Comparison of ENCODE assay signal across 16 cellular contexts in the genomic region with DNA sequence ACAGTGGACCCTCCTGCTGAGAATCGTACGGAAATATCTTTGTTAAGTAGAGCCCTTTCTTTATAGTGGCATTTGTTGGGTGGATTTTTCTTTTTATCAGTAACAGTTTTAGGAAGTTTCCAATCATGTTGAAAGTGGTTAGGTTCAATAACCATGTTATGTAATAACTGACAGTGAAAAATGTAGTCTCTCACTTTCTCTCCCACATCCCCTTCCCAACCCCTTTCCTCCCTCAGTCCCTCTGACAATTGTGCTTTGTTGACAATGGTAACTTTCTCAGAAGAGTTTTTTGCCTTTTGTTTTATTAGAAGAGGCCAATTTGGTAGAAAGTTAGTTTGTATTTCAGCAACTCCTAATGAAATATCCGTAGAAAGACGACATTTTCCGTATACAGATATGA.
A peak's percentile ranks its signal among the peaks of the same experiment; 100 is the strongest.
DNase-seq lines count a peak whose midpoint lies in the region; ATAC-seq lines count a peak whose summit lies in the region.
"Had no signal": no experiment of that assay in that cellular context is flagged by ENCODE, and none has a peak within 500 bp of the region (broad histone marks: within the 10 kb centered on the region; RNA-seq: fewer than 3 reads in every experiment).

No MANE protein-coding gene starts in this region.

- H3K4me3 Mint-ChIP-seq in stimulated activated naive CD8-positive, alpha-beta T cell treated with anti-CD3 and anti-CD28 coated beads, Interleukin-15, amount 100 ng/mL, for 72 hours, result no peak overlapping the region
- H3K4me3 Mint-ChIP-seq: CD4-positive, CD25-positive, alpha-beta regulatory T cell had no signal

- H3K9me3 ChIP-seq in neuron (ENCODE audit: low read length), result no peaks in the 10 kb centered on the region
- H3K9me3 ChIP-seq: BLaER1 treated with 17β-estradiol and CSF1 and Interleukin-3, amounts not matched to agents 10 nM and 100 nM had no signal

- H3K9me3 Mint-ChIP-seq in stimulated activated naive CD8-positive, alpha-beta T cell treated with anti-CD3 and anti-CD28 coated beads, Interleukin-15, amount 100 ng/mL, for 72 hours, result no peaks in the 10 kb centered on the region
- H3K9me3 Mint-ChIP-seq: CD4-positive, CD25-positive, alpha-beta regulatory T cell had no signal

- no peak overlapping the region for H3K4me3 ChIP-seq in neuron (ENCODE audit: low read length)
- H3K4me3 ChIP-seq: BLaER1 treated with 17β-estradiol and CSF1 and Interleukin-3, amounts not matched to agents 10 nM and 100 nM; GM12878 had no signal

- H2AFZ ChIP-seq in neuron (ENCODE audit: low read depth, low read length), result peak overlapping the region; percentile 61

- H3K27ac ChIP-seq in caudate nucleus (ENCODE audit: low read depth, low read length), result peak overlapping the region; percentile 69
- H3K27ac ChIP-seq: BLaER1 treated with 17β-estradiol and CSF1 and Interleukin-3, amounts not matched to agents 10 nM and 100 nM; HL-60 had no signal

- H3K27me3 ChIP-seq in neuron (ENCODE audit: insufficient read depth, low read length), result no peaks in the 10 kb centered on the region
- H3K27me3 ChIP-seq: BLaER1 treated with 17β-estradiol and CSF1 and Interleukin-3, amounts not matched to agents 10 nM and 100 nM had no signal

- H3K27ac Mint-ChIP-seq in stimulated activated naive CD8-positive, alpha-beta T cell treated with anti-CD3 and anti-CD28 coated beads, Interleukin-15, amount 100 ng/mL, for 72 hours, result no peak overlapping the region
- H3K27ac Mint-ChIP-seq: CD4-positive, CD25-positive, alpha-beta regulatory T cell had no signal

- peaks cover 22% of the 10 kb centered on the region for H3K4me1 ChIP-seq in neuron (ENCODE audit: insufficient read depth, low read length)
- H3K4me1 ChIP-seq: BLaER1 treated with 17β-estradiol and CSF1 and Interleukin-3, amounts not matched to agents 10 nM and 100 nM had no signal

- H3K36me3 ChIP-seq in neuron (ENCODE audit: insufficient read depth, low read length), result no peaks in the 10 kb centered on the region
- H3K36me3 ChIP-seq: BLaER1 treated with 17β-estradiol and CSF1 and Interleukin-3, amounts not matched to agents 10 nM and 100 nM had no signal

- H3K4me1 Mint-ChIP-seq in stimulated activated naive CD8-positive, alpha-beta T cell treated with anti-CD3 and anti-CD28 coated beads, Interleukin-15, amount 100 ng/mL, for 72 hours, result no peaks in the 10 kb centered on the region
- H3K4me1 Mint-ChIP-seq: CD4-positive, CD25-positive, alpha-beta regulatory T cell had no signal

- H3K27me3 Mint-ChIP-seq in stimulated activated naive CD8-positive, alpha-beta T cell treated with anti-CD3 and anti-CD28 coated beads, Interleukin-15, amount 100 ng/mL, for 72 hours, result peaks cover 34% of the 10 kb centered on the region

- DNase-seq in SIG-M5 treated with dmso at 0.1 percent for 504 hours (lab: John Stamatoyannopoulos, UW; ENCODE audit: unreplicated experiment) (peak; percentile 60), SIG-M5 (lab: John Stamatoyannopoulos, UW) (no peak), caudate nucleus (lab: John Stamatoyannopoulos, UW) (no peak)
- no peak for DNase-seq in stimulated activated naive CD8-positive, alpha-beta T cell treated with anti-CD3 and anti-CD28 coated beads, Interleukin-15, amount 100 ng/mL, for 72 hours
- DNase-seq in stimulated activated CD8-positive, alpha-beta memory T cell treated with anti-CD3 and anti-CD28 coated beads, Interleukin-4, amount 100 ng/mL, for 48 hours, result no peak
- DNase-seq in activated CD4-positive, alpha-beta T cell treated with anti-CD3 and anti-CD28 coated beads for 4 hours, result no peak
- DNase-seq: 8988T; ACHN; CD4-positive, CD25-positive, alpha-beta regulatory T cell; DMS79; HCEC 1CT had no signal

- no peak for ATAC-seq in stimulated activated naive CD8-positive, alpha-beta T cell treated with anti-CD3 and anti-CD28 coated beads, Interleukin-15, amount 100 ng/mL, for 72 hours
- no peak for ATAC-seq in GM21390 (IDR thresholded peaks at IDR 0.05; ENCODE audit: unreplicated experiment)
- ATAC-seq: GM12878 had no signal
